Comparison of ENCODE assay signal across 9 cellular contexts in genomic region chr11:39294648-39295047, GRCh38.
"Had no signal": no experiment of that assay in that cellular context is flagged by ENCODE, and none has a peak within 500 bp of the region (broad histone marks: within the 10 kb centered on the region; RNA-seq: fewer than 3 reads in every experiment).

No MANE protein-coding gene starts in this region.

- H3K4me3 ChIP-seq: GM23248, HAP-1, K562 had no signal

- H3K4me1 ChIP-seq: HAP-1 had no signal

- H3K9me3 ChIP-seq: HAP-1 had no signal

- FAIRE-seq: HTR-8/SVneo, K562 had no signal

- H3K27ac Mint-ChIP-seq: HFFc6 had no signal

- ATAC-seq: HCT116, K562 had no signal

- H3K9ac ChIP-seq: GM23248 had no signal

- H3K36me3 ChIP-seq: HAP-1 had no signal

- H3K4me3 Mint-ChIP-seq: HFFc6 had no signal

- DNase-seq: GM23248, GOT3, H7, HFFc6, IMR-90 had no signal

- H3K27ac ChIP-seq: GM23248 had no signal
